In the genomic region with DNA sequence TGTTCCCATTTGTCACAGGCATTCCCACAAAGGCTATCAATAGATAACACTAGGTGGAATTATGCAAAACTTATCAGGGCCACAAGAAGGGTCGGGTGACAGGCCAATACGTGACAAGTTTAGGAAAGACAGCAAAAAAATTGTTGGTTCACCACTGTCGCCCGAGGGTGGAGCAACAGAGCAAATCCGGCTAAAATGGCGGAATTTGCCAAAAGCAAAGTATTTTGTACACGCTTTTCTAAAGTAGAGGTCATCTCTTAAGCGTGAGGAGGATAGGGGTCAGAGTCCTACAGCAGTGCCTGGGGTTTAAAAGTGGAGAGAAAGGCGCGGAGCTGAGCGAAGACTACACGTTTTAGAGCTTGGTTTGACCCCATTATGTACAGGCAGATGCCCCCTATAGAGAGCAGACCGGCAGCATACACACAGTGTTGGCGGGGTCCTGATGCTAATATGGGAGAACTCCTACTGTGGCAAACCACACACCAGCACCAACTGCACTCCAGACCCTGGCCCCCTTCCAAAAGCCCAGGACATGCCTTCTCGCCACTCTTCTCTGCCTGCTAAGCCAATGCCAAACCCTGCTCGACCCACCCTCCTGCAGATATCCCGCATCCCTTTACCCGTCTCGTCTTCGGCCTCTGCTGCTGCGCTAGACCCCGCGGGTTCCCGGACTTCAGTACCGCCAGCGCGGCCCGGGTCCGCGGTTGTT, we compare ENCODE assay signal across 1 cellular context.
TF ChIP-seq lines count a peak whose summit lies in the region.

No MANE protein-coding gene starts in this region.

TF ChIP-seq in SK-N-SH, 30 proteins besides CTCF, POLR2A, EP300 and RAD21 (continued from another document):
- TF ChIP-seq USF2 (IDR thresholded peaks at IDR 0.05; ENCODE audit: borderline replicate concordance, low read depth, low read length) (no peak), MEF2A (IDR thresholded peaks at IDR 0.05; ENCODE audit: borderline replicate concordance, low read depth) (no peak)
